ENCODE assay signal across 9 cellular contexts in genomic region chr3:24496529-24497482, GRCh38. TPM values are rescaled to one million over a fixed set of nuclear protein-coding genes. Genes with fewer than 3 reads are reported as not detected.
DNase-seq lines count a peak whose midpoint lies in the region; ATAC-seq, FAIRE-seq and TF ChIP-seq lines count a peak whose summit lies in the region.
"Had no signal": no experiment of that assay in that cellular context is flagged by ENCODE, and none has a peak within 500 bp of the region (broad histone marks: within the 10 kb centered on the region; RNA-seq: fewer than 3 reads in every experiment).

No MANE protein-coding gene starts in this region.

- ATAC-seq in right cardiac atrium, result peak; percentile 53 to 55
- no peak for ATAC-seq in esophagus mucosa
- ATAC-seq in HG03095 (IDR thresholded peaks at IDR 0.05; ENCODE audit: unreplicated experiment), result no peak

- H3K4me1 Mint-ChIP-seq in activated naive CD8-positive, alpha-beta T cell treated with anti-CD3 and anti-CD28 coated beads for 36 hours, result peaks cover 3% of the 10 kb centered on the region

- H3K4me3 Mint-ChIP-seq in activated naive CD8-positive, alpha-beta T cell treated with anti-CD3 and anti-CD28 coated beads for 36 hours, result no peak overlapping the region

- DNase-seq in NCI-H524 (lab: John Stamatoyannopoulos, UW) (peak; percentile 10 to 41), NCI-H524 treated with DMSO at 0.1 percent for 48 hours (lab: John Stamatoyannopoulos, UW) (no peak), WERI-Rb-1 (peak; percentile 89), right cardiac atrium (peak; percentile 85 to 95 (median 91)), small intestine (peak; percentile 40)
- no peak for DNase-seq in activated naive CD8-positive, alpha-beta T cell treated with anti-CD3 and anti-CD28 coated beads for 36 hours

- intact Hi-C loops in right cardiac atrium (cut with DNase I), result loop anchor here (5.0 to 10.0 kb wide), 4 partner anchors 62 to 235 kb away; no protein-coding TSS in a partner anchor

- H3K27ac ChIP-seq in WERI-Rb-1, result peak overlapping the region; percentile 95
- no peak overlapping the region for H3K27ac ChIP-seq in right cardiac atrium (ENCODE audit: low read length)
- H3K27ac ChIP-seq in small intestine (ENCODE audit: low read depth in 1 of 2, low read length in 1 of 2), result no peak overlapping the region
- H3K27ac ChIP-seq: BLaER1 treated with 17β-estradiol and CSF1 and Interleukin-3, amounts not matched to agents 10 nM and 100 nM had no signal

- TF ChIP-seq CTCF in WERI-Rb-1 (IDR thresholded peaks at IDR 0.05; ENCODE audit: low read depth, low read length), result peak; percentile 76

- H3K9me3 ChIP-seq in WERI-Rb-1 (ENCODE audit: severe bottlenecking) (no peaks in the 10 kb centered on the region), right cardiac atrium (ENCODE audit: control insufficient read depth, low read length) (no peaks in the 10 kb centered on the region), small intestine (ENCODE audit: control insufficient read depth, low read depth) (no peaks in the 10 kb centered on the region)

- no peaks in the 10 kb centered on the region for H3K36me3 Mint-ChIP-seq in activated naive CD8-positive, alpha-beta T cell treated with anti-CD3 and anti-CD28 coated beads for 36 hours

- H3K27me3 ChIP-seq in WERI-Rb-1 (ENCODE audit: insufficient read depth, low read depth, severe bottlenecking) (no peaks in the 10 kb centered on the region), right cardiac atrium (ENCODE audit: control insufficient read depth, insufficient read depth) (no peaks in the 10 kb centered on the region), small intestine (ENCODE audit: control insufficient read depth in 2 of 2, insufficient read depth in 2 of 2, low read length in 2 of 2) (peaks cover 0 to 2% of the 10 kb centered on the region in 2 donors)

- H3K27me3 Mint-ChIP-seq in activated naive CD8-positive, alpha-beta T cell treated with anti-CD3 and anti-CD28 coated beads for 36 hours, result peaks cover 74% of the 10 kb centered on the region

- no peak overlapping the region for H3K27ac Mint-ChIP-seq in activated naive CD8-positive, alpha-beta T cell treated with anti-CD3 and anti-CD28 coated beads for 36 hours

- no peak for FAIRE-seq in small intestine (lab: Jason Lieb, UNC)

- H3K4me3 ChIP-seq in WERI-Rb-1 (ENCODE audit: low read depth, low read length) (peak overlapping the region; percentile 70), right cardiac atrium (ENCODE audit: low read length) (no peak overlapping the region), small intestine (ENCODE audit: low read depth in 1 of 2, low read length in 2 of 2) (no peak overlapping the region)
- H3K4me3 ChIP-seq: BLaER1 treated with 17β-estradiol and CSF1 and Interleukin-3, amounts not matched to agents 10 nM and 100 nM had no signal

- H3K9me3 Mint-ChIP-seq in activated naive CD8-positive, alpha-beta T cell treated with anti-CD3 and anti-CD28 coated beads for 36 hours, result no peaks in the 10 kb centered on the region

- 50% methylated on average over 16 of the region's 16 CpGs for WGBS in right cardiac atrium
- WGBS in small intestine, 3 donors, result 49 to 65% (median 61%) methylated on average over 16 of the region's 16 CpGs

- H3K36me3 ChIP-seq in WERI-Rb-1 (no peaks in the 10 kb centered on the region), small intestine (ENCODE audit: control insufficient read depth in 2 of 2, insufficient read depth in 2 of 2, low read length in 2 of 2) (no peaks in the 10 kb centered on the region)
- H3K36me3 ChIP-seq: BLaER1 treated with 17β-estradiol and CSF1 and Interleukin-3, amounts not matched to agents 10 nM and 100 nM had no signal

- H3K4me1 ChIP-seq in right cardiac atrium (ENCODE audit: control insufficient read depth, insufficient read depth, low read length), result peaks cover 3% of the 10 kb centered on the region
- peaks cover 0 to 3% of the 10 kb centered on the region in 2 donors for H3K4me1 ChIP-seq in small intestine (ENCODE audit: control insufficient read depth in 2 of 2, insufficient read depth in 1 of 2, low read depth in 1 of 2, low read length in 1 of 2)

RNA-seq across cellular contexts. Expression of gene THRB, which starts 2.2 kb away (rescaled TPM):
- total RNA-seq in right cardiac atrium (10 to 100 TPM; 16.1 to 25.0 (median 21.3) TPM), esophagus mucosa (4.7 TPM)
- polyA plus RNA-seq in right cardiac atrium (5.3 TPM), small intestine (1 to 10 TPM; 3.2 to 5.4 (median 3.3) TPM)
- not detected for total RNA-seq in activated naive CD8-positive, alpha-beta T cell treated with anti-CD3 and anti-CD28 coated beads for 36 hours

Comparison
In these comparisons a context has a peak if more than half of its experiments do, and no peak if none do; other contexts are left out.
1. DNase-seq: peak in NCI-H524 (2 of 2), WERI-Rb-1 (single experiment), right cardiac atrium (3 of 3) and small intestine (single experiment); none in NCI-H524 treated with DMSO at 0.1 percent for 48 hours (single experiment) and activated naive CD8-positive, alpha-beta T cell treated with anti-CD3 and anti-CD28 coated beads for 36 hours (single experiment).
2. ATAC-seq: peak in right cardiac atrium (2 of 2); none in esophagus mucosa (single experiment) and HG03095 (single experiment).